1 cellular context compared by ENCODE assay signal in the genomic region with DNA sequence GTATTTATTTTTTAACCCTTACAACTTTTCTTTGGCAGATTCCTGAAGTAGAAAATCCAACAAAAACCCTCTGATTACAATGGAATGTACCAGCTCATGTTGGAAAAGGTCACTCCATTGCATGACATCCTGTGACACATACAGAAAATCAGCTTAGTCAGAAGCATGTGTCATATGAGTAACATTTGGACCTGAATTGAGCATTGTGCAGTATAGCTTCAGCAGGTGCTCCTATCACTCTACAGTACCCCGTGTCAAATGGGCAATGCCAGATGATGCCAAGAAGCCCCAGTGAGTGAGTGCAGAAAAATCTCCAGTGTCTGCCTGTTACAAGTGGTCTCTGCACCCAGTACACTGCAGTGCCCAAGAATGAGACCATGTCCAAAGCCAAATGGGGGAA.
A peak's percentile ranks its signal among the peaks of the same experiment; 100 is the strongest.
TF ChIP-seq lines count a peak whose summit lies in the region.

No MANE protein-coding gene starts in this region.

TF ChIP-seq in K562, 482 proteins besides CTCF, POLR2A, EP300 and RAD21 (continued from another document):
- TF ChIP-seq, protein P1, sequence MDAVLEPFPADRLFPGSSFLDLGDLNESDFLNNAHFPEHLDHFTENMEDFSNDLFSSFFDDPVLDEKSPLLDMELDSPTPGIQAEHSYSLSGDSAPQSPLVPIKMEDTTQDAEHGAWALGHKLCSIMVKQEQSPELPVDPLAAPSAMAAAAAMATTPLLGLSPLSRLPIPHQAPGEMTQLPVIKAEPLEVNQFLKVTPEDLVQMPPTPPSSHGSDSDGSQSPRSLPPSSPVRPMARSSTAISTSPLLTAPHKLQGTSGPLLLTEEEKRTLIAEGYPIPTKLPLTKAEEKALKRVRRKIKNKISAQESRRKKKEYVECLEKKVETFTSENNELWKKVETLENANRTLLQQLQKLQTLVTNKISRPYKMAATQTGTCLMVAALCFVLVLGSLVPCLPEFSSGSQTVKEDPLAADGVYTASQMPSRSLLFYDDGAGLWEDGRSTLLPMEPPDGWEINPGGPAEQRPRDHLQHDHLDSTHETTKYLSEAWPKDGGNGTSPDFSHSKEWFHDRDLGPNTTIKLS (IDR thresholded peaks at IDR 0.05; ENCODE audit: borderline replicate concordance, low read depth) = no peak
- TF ChIP-seq FOSL1 (tag; conservative IDR thresholded peaks at IDR 0.05) (peak; percentile 59), MTA3 (IDR thresholded peaks at IDR 0.05; ENCODE audit: borderline replicate concordance) (no peak), ATF7 (IDR thresholded peaks at IDR 0.05) (no peak)
